8 cellular contexts compared by ENCODE assay signal in the genomic region with DNA sequence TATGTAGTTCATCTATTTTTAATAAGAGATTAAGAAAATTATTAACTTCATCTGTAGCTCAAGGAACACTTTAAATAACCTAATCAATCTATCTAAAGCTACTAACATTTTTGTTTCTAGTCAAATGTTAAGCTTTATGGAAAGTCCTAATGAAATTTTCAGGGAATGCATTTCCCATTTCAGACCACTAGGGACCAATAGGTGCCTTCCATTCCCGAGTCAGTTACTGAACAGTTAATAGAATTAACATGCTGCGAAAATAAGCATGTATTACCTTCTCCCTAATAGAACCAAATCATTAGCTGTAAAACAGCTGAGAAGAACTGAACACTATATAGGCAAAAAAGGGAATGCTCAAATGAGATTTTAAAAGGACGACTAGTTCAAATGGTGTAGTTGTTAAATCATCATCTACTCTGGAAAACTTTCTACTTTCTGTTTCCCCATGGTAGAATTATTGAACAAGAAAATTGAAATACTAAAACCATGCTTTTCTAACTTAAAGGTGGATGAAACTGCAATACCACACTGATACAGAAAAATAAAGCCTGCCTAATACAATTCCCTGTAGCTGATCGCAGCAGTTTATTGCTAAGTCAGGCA. TPM values are rescaled to one million over a fixed set of nuclear protein-coding genes. Genes with fewer than 3 reads are reported as not detected.
DNase-seq lines count a peak whose midpoint lies in the region; ATAC-seq and TF ChIP-seq lines count a peak whose summit lies in the region.

No MANE protein-coding gene starts in this region.

- peaks cover 5% of the 10 kb centered on the region; the same call in 1 of the 2 replicates for H3K4me1 ChIP-seq in Caco-2

- intact Hi-C loops in Caco-2 (cut with micrococcal nuclease; ENCODE audit: unreplicated experiment) = no loop called here

- H3K36me3 Mint-ChIP-seq in Caco-2 (ENCODE audit: insufficient read depth, unreplicated experiment) = peaks cover 3% of the 10 kb centered on the region
- no peaks in the 10 kb centered on the region for H3K36me3 Mint-ChIP-seq in mesothelial cell of epicardium

- POLR2A ChIA-PET in Caco-2 (lab: Charles Lee) = no interaction called here

- H3K27ac Mint-ChIP-seq in Caco-2 (ENCODE audit: unreplicated experiment) (no peak overlapping the region), mesothelial cell of epicardium (no peak overlapping the region)

- ATAC-seq in GM18517 (IDR thresholded peaks at IDR 0.05; ENCODE audit: unreplicated experiment) = no peak

- H3K27me3 Mint-ChIP-seq in Caco-2 (ENCODE audit: insufficient read depth, unreplicated experiment) = no peaks in the 10 kb centered on the region
- H3K27me3 Mint-ChIP-seq in mesothelial cell of epicardium (ENCODE audit: low read depth) = no peaks in the 10 kb centered on the region

- CTCF ChIA-PET in Caco-2 (lab: Charles Lee) = interaction anchor here (0.6 to 1.3 kb wide), 4 partner anchors 8 to 56 kb away, joined by 3 to 9 read pairs (median 3); no protein-coding TSS in a partner anchor

- no peak overlapping the region for H3K4me3 Mint-ChIP-seq in Caco-2 (ENCODE audit: unreplicated experiment)
- no peak overlapping the region for H3K4me3 Mint-ChIP-seq in mesothelial cell of epicardium

- H3K4me3 ChIP-seq in Caco-2 (ENCODE audit: low read depth, low read length) (no peak overlapping the region), brain microvascular endothelial cell (ENCODE audit: low read depth, low read length) (no peak overlapping the region)

- H3K9me3 ChIP-seq in Caco-2 = no peaks in the 10 kb centered on the region

- H3K36me3 ChIP-seq in Caco-2 (ENCODE audit: control insufficient read depth, insufficient read depth, low read length) = no peaks in the 10 kb centered on the region
- no peaks in the 10 kb centered on the region for H3K36me3 ChIP-seq in brain microvascular endothelial cell (replicated peaks)

- no TSS peak for BruUV-seq in Caco-2 (replicated peaks; lab: Mats Ljungman, UMichigan)

- H3K9me3 Mint-ChIP-seq in Caco-2 (ENCODE audit: unreplicated experiment) = no peaks in the 10 kb centered on the region
- no peaks in the 10 kb centered on the region for H3K9me3 Mint-ChIP-seq in mesothelial cell of epicardium

- H3K4me1 Mint-ChIP-seq in Caco-2 (ENCODE audit: low read depth, unreplicated experiment) (peaks cover 21% of the 10 kb centered on the region), mesothelial cell of epicardium (peaks cover 48% of the 10 kb centered on the region)

- TF ChIP-seq CTCF in Caco-2 (IDR thresholded peaks at IDR 0.05; ENCODE audit: insufficient read depth in 1 of 2, low read depth in 1 of 2, low read length in 1 of 2, severe bottlenecking in 1 of 2, unreplicated experiment in 1 of 2) (peak; percentile 62 to 69), brain microvascular endothelial cell (IDR thresholded peaks at IDR 0.05; ENCODE audit: low read depth, low read length, missing control alignments) (peak; percentile 68), mesothelial cell of epicardium (IDR thresholded peaks at IDR 0.05; ENCODE audit: unreplicated experiment) (peak; percentile 78)

- no peak overlapping the region for H3K27ac ChIP-seq in brain microvascular endothelial cell

- DNase-seq in Caco-2 (no peak), HT1080 (ENCODE audit: low read depth) (peak; percentile 34), brain microvascular endothelial cell (no peak), mesothelial cell of epicardium (ENCODE audit: low spot score in 2 of 2, unreplicated experiment in 2 of 2) (no peak), NCI-H2029 (lab: John Stamatoyannopoulos, UW) (no peak), iPS-NIHi11 (ENCODE audit: low spot score) (no peak), midbrain (lab: John Stamatoyannopoulos, UW) (no peak)

- no peaks in the 10 kb centered on the region for H3K27me3 ChIP-seq in Caco-2 (replicated peaks; ENCODE audit: control insufficient read depth, insufficient read depth, low read length)
- H3K27me3 ChIP-seq in brain microvascular endothelial cell (replicated peaks) = no peaks in the 10 kb centered on the region

- in situ Hi-C loops in brain microvascular endothelial cell (cut with HindIII; ENCODE audit: low pct_ligation_motif_present, low sequenced_read_pairs) = no loop called here

RNA-seq across cellular contexts. Expression of a gene that starts 22.5 kb away (rescaled TPM):
- total RNA-seq in Caco-2 (2022) (32.5 and 36.5 TPM in 2 replicates), mesothelial cell of epicardium (41.7 to 44.5 TPM (median 42.6 TPM) in 3 replicates)
- 23.4 and 26.0 TPM in 2 replicates for total RNA-seq in HT1080 (2014; rRNA removed; shearing (Covaris generic))
- polyA plus RNA-seq in HT1080 (2015; cell fraction: cytosol; rRNA removed) = 19.5 and 22.6 TPM in 2 replicates
- polyA plus RNA-seq in HT1080 (2015; cell fraction: nucleus; rRNA removed) = 26.3 and 29.2 TPM in 2 replicates
